9 cellular contexts compared by ENCODE assay signal in genomic region chr9:2859776-2860379, GRCh38. TPM values are rescaled to one million over a fixed set of nuclear protein-coding genes. Genes with fewer than 3 reads are reported as not detected.
A peak's percentile ranks its signal among the peaks of the same experiment; 100 is the strongest.
DNase-seq lines count a peak whose midpoint lies in the region; ATAC-seq and TF ChIP-seq lines count a peak whose summit lies in the region.
"Had no signal": no experiment of that assay in that cellular context is flagged by ENCODE, and none has a peak within 500 bp of the region (broad histone marks: within the 10 kb centered on the region; RNA-seq: fewer than 3 reads in every experiment).

No MANE protein-coding gene starts in this region.

- peaks cover 6% of the 10 kb centered on the region for H3K4me1 Mint-ChIP-seq in activated naive CD4-positive, alpha-beta T cell treated with anti-CD3 and anti-CD28 coated beads for 36 hours (ENCODE audit: low read depth)

- no peaks in the 10 kb centered on the region for H3K79me2 ChIP-seq in Karpas-422 (ENCODE audit: low read length)

- peaks cover 21% of the 10 kb centered on the region for H3K27me3 Mint-ChIP-seq in activated naive CD4-positive, alpha-beta T cell treated with anti-CD3 and anti-CD28 coated beads for 36 hours (ENCODE audit: low read depth)

- 16 to 21% (median 20%) methylated on average over 6 of the region's 6 CpGs for WGBS in heart left ventricle, 4 donors

- H3K9me2 ChIP-seq in Karpas-422 (replicated peaks; ENCODE audit: insufficient read depth, low read length): no peaks in the 10 kb centered on the region

- CTCF ChIA-PET in AG04449 (lab: Yijun Ruan, JAX): interaction anchor here (0.5 to 4.6 kb wide), 23 partner anchors 9 to 1519 kb away, joined by 3 to 79 read pairs (median 5); partner anchors contain the start of gene PUM3
- CTCF ChIA-PET in activated naive CD4-positive, alpha-beta T cell treated with anti-CD3 and anti-CD28 coated beads for 36 hours (lab: Charles Lee): interaction anchor here (0.6 to 1.7 kb wide), 9 partner anchors 9 to 603 kb away, joined by 3 to 7 read pairs (median 4); no protein-coding TSS in a partner anchor

- peaks cover 2% of the 10 kb centered on the region; the same call in 1 of the 2 replicates for H3K4me1 ChIP-seq in Karpas-422 (ENCODE audit: low read length)
- no peaks in the 10 kb centered on the region for H3K4me1 ChIP-seq in heart left ventricle

- no peak overlapping the region for H3K27ac Mint-ChIP-seq in activated naive CD4-positive, alpha-beta T cell treated with anti-CD3 and anti-CD28 coated beads for 36 hours

- no peaks in the 10 kb centered on the region for H4K20me1 ChIP-seq in Karpas-422 (ENCODE audit: insufficient read depth, low read depth, low read length)

- H3K27me3 ChIP-seq in Karpas-422 (ENCODE audit: low read length): no peaks in the 10 kb centered on the region
- H3K27me3 ChIP-seq in heart left ventricle: peaks cover 0 to 10% (median 0%) of the 10 kb centered on the region in 9 donors

- no peaks in the 10 kb centered on the region for H3K36me3 Mint-ChIP-seq in activated naive CD4-positive, alpha-beta T cell treated with anti-CD3 and anti-CD28 coated beads for 36 hours (ENCODE audit: low read depth)

- H3K4me3 Mint-ChIP-seq in activated naive CD4-positive, alpha-beta T cell treated with anti-CD3 and anti-CD28 coated beads for 36 hours: no peak overlapping the region

- H3K27ac ChIP-seq in Karpas-422 (ENCODE audit: low read length): no peak overlapping the region
- H3K27ac ChIP-seq in heart left ventricle: no peak overlapping the region
- H3K27ac ChIP-seq: epithelial cell of prostate had no signal

- no peak for TF ChIP-seq POLR2A in heart left ventricle (IDR thresholded peaks at IDR 0.05)

- H3K9me3 Mint-ChIP-seq in activated naive CD4-positive, alpha-beta T cell treated with anti-CD3 and anti-CD28 coated beads for 36 hours: no peaks in the 10 kb centered on the region

- peak; percentile 62 for ATAC-seq in GM18517 (IDR thresholded peaks at IDR 0.05; ENCODE audit: unreplicated experiment)
- peak in 2 of 4 donors; percentile 59 to 65 for ATAC-seq in heart left ventricle
- no peak for ATAC-seq in GM19035 (IDR thresholded peaks at IDR 0.05; ENCODE audit: unreplicated experiment)

- H3K4me3 ChIP-seq in AG04449 (ENCODE audit: low read depth, low read length): no peak overlapping the region
- no peak overlapping the region for H3K4me3 ChIP-seq in Karpas-422 (ENCODE audit: low read length)
- H3K4me3 ChIP-seq in heart left ventricle: no peak overlapping the region

- intact Hi-C loops in activated naive CD4-positive, alpha-beta T cell treated with anti-CD3 and anti-CD28 coated beads for 36 hours (cut with micrococcal nuclease): loop anchor here (5.0 kb wide), 5 partner anchors 382 to 1507 kb away; partner anchors contain the start of gene RFX3
- intact Hi-C loops in heart left ventricle (cut with DNase I): loop anchor here in 8 of 10 donors (5.0 to 10.0 kb wide), 4 partner anchors 322 to 1517 kb away; no protein-coding TSS in a partner anchor

- no peak for DNase-seq in AG04449 (ENCODE audit: low read depth, low spot score)
- DNase-seq in Karpas-422: peak; percentile 78
- peak; percentile 64 for DNase-seq in OCI-M1 (lab: John Stamatoyannopoulos, UW)
- peak; percentile 71 for DNase-seq in activated naive CD4-positive, alpha-beta T cell treated with anti-CD3 and anti-CD28 coated beads for 36 hours
- peak; percentile 16 to 72 (median 33) for DNase-seq in heart left ventricle
- peak; percentile 50 for DNase-seq in retina

- no peaks in the 10 kb centered on the region for H3K36me3 ChIP-seq in Karpas-422 (ENCODE audit: insufficient read depth, low read length)
- no peaks in the 10 kb centered on the region for H3K36me3 ChIP-seq in heart left ventricle

- POLR2A ChIA-PET in AG04449 (lab: Yijun Ruan, JAX): no interaction called here

- no peak overlapping the region for H3K4me2 ChIP-seq in Karpas-422 (ENCODE audit: low read depth, low read length, poor library complexity, severe bottlenecking)

- TF ChIP-seq CTCF in AG04449 (IDR thresholded peaks at IDR 0.05; ENCODE audit: insufficient read depth, low read length, missing control alignments): peak; percentile 80
- TF ChIP-seq CTCF in heart left ventricle (IDR thresholded peaks at IDR 0.05): peak; percentile 35 to 77 (median 54)

- H2AFZ ChIP-seq in Karpas-422 (ENCODE audit: low read length): no peak overlapping the region

- H3K9me3 ChIP-seq in Karpas-422 (ENCODE audit: low read length) (no peaks in the 10 kb centered on the region), heart left ventricle (no peaks in the 10 kb centered on the region)

- no peak overlapping the region for H3K9ac ChIP-seq in Karpas-422 (ENCODE audit: low read length)

RNA-seq across cellular contexts. Expression of gene PUM3, which starts 16.0 kb away (rescaled TPM):
- 49.4 and 78.9 TPM in 2 replicates for total RNA-seq in Karpas-422 (2014; rRNA removed; shearing (Covaris generic); ENCODE audit: low replicate concordance)
- 10 to 100 TPM; 83.5 to 85.7 TPM for total RNA-seq in activated naive CD4-positive, alpha-beta T cell treated with anti-CD3 and anti-CD28 coated beads for 36 hours
- 10 to 100 TPM in 8 of 9 donors, 1 to 10 TPM in 1; 8.7 to 33.1 (median 14.5) TPM for total RNA-seq in heart left ventricle
- 10 to 100 TPM; 10.1 to 20.1 TPM for polyA plus RNA-seq in heart left ventricle
